ENCODE assay signal across 7 cellular contexts in genomic region chr1:205754857-205755256, GRCh38.
"Had no signal": no experiment of that assay in that cellular context is flagged by ENCODE, and none has a peak within 500 bp of the region (broad histone marks: within the 10 kb centered on the region; RNA-seq: fewer than 3 reads in every experiment).

No MANE protein-coding gene starts in this region.

- H3K4me2 ChIP-seq: GM23338 had no signal

- H3K4me3 Mint-ChIP-seq: GM23338, H9 had no signal

- H2AFZ ChIP-seq: GM23338 had no signal

- H3K27ac Mint-ChIP-seq: GM23338, H9, IgD-negative memory B cell had no signal

- H3K9me3 Mint-ChIP-seq: GM23338, H9, IgD-negative memory B cell had no signal

- DNase-seq: H9, HCEC 1CT had no signal

- H3K27me3 Mint-ChIP-seq: IgD-negative memory B cell had no signal

- ATAC-seq: GM23338 had no signal

- H3K4me3 ChIP-seq: GM23338 had no signal

- FAIRE-seq: H1, H54, HTR-8/SVneo had no signal
